Comparison of ENCODE assay signal across 18 cellular contexts in genomic region chr5:41403846-41404245, GRCh38.
"Had no signal": no experiment of that assay in that cellular context is flagged by ENCODE, and none has a peak within 500 bp of the region (broad histone marks: within the 10 kb centered on the region; RNA-seq: fewer than 3 reads in every experiment).

No MANE protein-coding gene starts in this region.

- H3K27ac ChIP-seq: colonic mucosa, esophagus squamous epithelium, gastroesophageal sphincter, hepatocyte, neutrophil, suprapubic skin, thyroid gland had no signal

- H3K4me1 ChIP-seq: colonic mucosa, esophagus squamous epithelium, gastroesophageal sphincter, suprapubic skin, thyroid gland had no signal

- H2AFZ ChIP-seq: hepatocyte had no signal

- H3K27me3 ChIP-seq: colonic mucosa, esophagus squamous epithelium, gastroesophageal sphincter, hepatocyte, neutrophil, suprapubic skin, thyroid gland had no signal

- H3K79me2 ChIP-seq: hepatocyte had no signal

- H3K4me3 ChIP-seq: colonic mucosa, esophagus squamous epithelium, gastroesophageal sphincter, hepatocyte, smooth muscle cell, suprapubic skin, thyroid gland had no signal

- H3K9me3 ChIP-seq: colonic mucosa, neutrophil, suprapubic skin, thyroid gland had no signal

- H3K4me3 Mint-ChIP-seq: naive thymus-derived CD4-positive, alpha-beta T cell; stimulated activated effector memory CD8-positive, alpha-beta T cell treated with anti-CD3 and anti-CD28 coated beads, Interleukin-12 subunit alpha, Interleukin-12 subunit beta, amount 100 ng/mL, for 72 hours; type B pancreatic cell had no signal

- H3K4me1 Mint-ChIP-seq: naive thymus-derived CD4-positive, alpha-beta T cell; stimulated activated effector memory CD8-positive, alpha-beta T cell treated with anti-CD3 and anti-CD28 coated beads, Interleukin-12 subunit alpha, Interleukin-12 subunit beta, amount 100 ng/mL, for 72 hours had no signal

- H3K36me3 Mint-ChIP-seq: naive thymus-derived CD4-positive, alpha-beta T cell; stimulated activated effector memory CD8-positive, alpha-beta T cell treated with anti-CD3 and anti-CD28 coated beads, Interleukin-12 subunit alpha, Interleukin-12 subunit beta, amount 100 ng/mL, for 72 hours; type B pancreatic cell had no signal

- H3K36me3 ChIP-seq: colonic mucosa, esophagus squamous epithelium, gastroesophageal sphincter, neutrophil, suprapubic skin, thyroid gland had no signal

- H3K4me2 ChIP-seq: hepatocyte, smooth muscle cell had no signal

- ATAC-seq: gastroesophageal sphincter; naive thymus-derived CD4-positive, alpha-beta T cell; stimulated activated effector memory CD8-positive, alpha-beta T cell treated with anti-CD3 and anti-CD28 coated beads, Interleukin-12 subunit alpha, Interleukin-12 subunit beta, amount 100 ng/mL, for 72 hours; stimulated activated naive CD8-positive, alpha-beta T cell treated with anti-CD3 and anti-CD28 coated beads, Interleukin-15, Interleukin-2, amounts not matched to agents 100 U/mL and 50 U/mL, for 24 hours had no signal

- DNase-seq: colonic mucosa; dermis blood vessel endothelial cell; esophagus squamous epithelium; foreskin fibroblast; glutamatergic neuron; mammary epithelial cell; naive thymus-derived CD4-positive, alpha-beta T cell; posterior cingulate gyrus; stimulated activated CD4-positive, alpha-beta T cell treated with anti-CD3 and anti-CD28 coated beads, Interleukin-2, amount 100 ng/mL, for 48 hours; stimulated activated naive CD8-positive, alpha-beta T cell treated with anti-CD3 and anti-CD28 coated beads, Interleukin-15, Interleukin-2, amounts not matched to agents 100 U/mL and 50 U/mL, for 24 hours; thyroid gland had no signal

- H3K27me3 Mint-ChIP-seq: type B pancreatic cell had no signal

- H3K27ac Mint-ChIP-seq: naive thymus-derived CD4-positive, alpha-beta T cell; stimulated activated effector memory CD8-positive, alpha-beta T cell treated with anti-CD3 and anti-CD28 coated beads, Interleukin-12 subunit alpha, Interleukin-12 subunit beta, amount 100 ng/mL, for 72 hours; type B pancreatic cell had no signal
